2 cellular contexts compared by ENCODE assay signal in genomic region chr5:175650430-175651215, GRCh38. TPM values are rescaled to one million over a fixed set of nuclear protein-coding genes. Genes with fewer than 3 reads are reported as not detected.
"Had no signal": no experiment of that assay in that cellular context is flagged by ENCODE, and none has a peak within 500 bp of the region (broad histone marks: within the 10 kb centered on the region; RNA-seq: fewer than 3 reads in every experiment).

No MANE protein-coding gene starts in this region.

RNA-seq across cellular contexts. Expression of gene HRH2, which starts 7.2 kb away (rescaled TPM):
- total RNA-seq: dermis blood vessel endothelial cell, fibroblast of lung had no signal
